ENCODE assay signal across 8 cellular contexts in genomic region chr7:103297837-103298179, GRCh38.
DNase-seq lines count a peak whose midpoint lies in the region; ATAC-seq, FAIRE-seq and TF ChIP-seq lines count a peak whose summit lies in the region.

No MANE protein-coding gene starts in this region.

- peaks cover 8% of the 10 kb centered on the region; the same call in 1 of the 2 replicates for H3K4me1 ChIP-seq in HUES48 (ENCODE audit: control insufficient read depth, insufficient read depth, low read length)
- H3K4me1 ChIP-seq in neuron (ENCODE audit: insufficient read depth, low read length): peaks cover 18% of the 10 kb centered on the region

- FAIRE-seq in D721Med (lab: Jason Lieb, UNC): no peak

- TF ChIP-seq CTCF in coronary artery (IDR thresholded peaks at IDR 0.05) (no peak), D721Med (IDR thresholded peaks at IDR 0.05; ENCODE audit: insufficient read depth, missing control alignments) (no peak)

- H3K9ac ChIP-seq in HUES48 (ENCODE audit: low read depth, low read length): peak overlapping the region; percentile 84

- no peak for DNase-seq in coronary artery (ENCODE audit: low spot score)
- no peak for DNase-seq in SIG-M5 treated with dmso at 0.1 percent for 504 hours (lab: John Stamatoyannopoulos, UW; ENCODE audit: unreplicated experiment)
- DNase-seq in D721Med (ENCODE audit: insufficient read length, low spot score): no peak
- DNase-seq in middle frontal gyrus (ENCODE audit: extremely low spot score, low spot score): no peak
- no peak for DNase-seq in KBM-7

- H3K36me3 ChIP-seq in HUES48 (ENCODE audit: control insufficient read depth, insufficient read depth, low read length): peaks cover 44% of the 10 kb centered on the region
- peaks cover 41% of the 10 kb centered on the region for H3K36me3 ChIP-seq in neuron (ENCODE audit: insufficient read depth, low read length)

- H3K27me3 ChIP-seq in HUES48 (ENCODE audit: control insufficient read depth, insufficient read depth, low read length) (no peaks in the 10 kb centered on the region), neuron (ENCODE audit: insufficient read depth, low read length) (no peaks in the 10 kb centered on the region)

- peak; percentile 13 for ATAC-seq in GM18870 (IDR thresholded peaks at IDR 0.05; ENCODE audit: unreplicated experiment)

- H3K9me3 ChIP-seq in HUES48 (ENCODE audit: control insufficient read depth, insufficient read depth, low read length): no peaks in the 10 kb centered on the region
- H3K9me3 ChIP-seq in neuron (ENCODE audit: low read length): no peaks in the 10 kb centered on the region

- H3K27ac ChIP-seq in HUES48 (ENCODE audit: low read depth, low read length) (peak overlapping the region; percentile 90), coronary artery (peak overlapping the region; percentile 88 to 92)

- peak overlapping the region; percentile 86 for H2AFZ ChIP-seq in neuron (ENCODE audit: low read depth, low read length)

- in situ Hi-C loops in KBM-7 (cut with MboI; ENCODE audit: low pct_unique_long_range_greater_than_20kb, low sequenced_read_pairs): no loop called here

- H3K4me3 ChIP-seq in HUES48 (ENCODE audit: low read depth, low read length) (peak overlapping the region; percentile 80), coronary artery (peak overlapping the region; percentile 95), neuron (ENCODE audit: low read length) (peak overlapping the region; percentile 94)
